Comparison of ENCODE assay signal across 27 cellular contexts in the genomic region with DNA sequence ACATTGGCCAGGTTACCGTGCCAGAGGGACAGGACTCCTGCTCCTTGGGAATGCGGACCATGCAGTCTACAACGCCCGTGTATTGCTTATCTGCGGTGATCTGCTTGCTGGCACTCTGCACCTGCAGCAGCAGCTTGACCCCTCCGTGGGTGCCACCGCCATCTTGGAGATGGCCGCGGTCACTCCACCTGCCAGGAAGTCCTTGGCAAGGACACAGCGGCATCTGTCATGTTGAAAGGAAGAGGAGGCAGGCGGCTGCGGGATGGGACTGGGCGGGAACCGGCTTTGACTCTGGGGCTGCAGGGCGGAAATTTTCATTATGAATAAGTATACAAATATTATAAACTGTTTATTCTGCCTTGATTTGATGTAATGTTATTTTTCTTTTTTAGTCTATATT.
"Had no signal": no experiment of that assay in that cellular context is flagged by ENCODE, and none has a peak within 500 bp of the region (broad histone marks: within the 10 kb centered on the region; RNA-seq: fewer than 3 reads in every experiment).

No MANE protein-coding gene starts in this region.

- FAIRE-seq: urothelium cell line had no signal

- H3K27ac ChIP-seq: stomach, suprapubic skin, testis, thoracic aorta, thyroid gland, tibial artery, tibial nerve, transverse colon, upper lobe of left lung, upper lobe of right lung, uterus, vagina had no signal

- H3K27me3 ChIP-seq: stomach, suprapubic skin, testis, thyroid gland, tibial artery, tibial nerve, transverse colon, upper lobe of left lung, upper lobe of right lung, uterus, vagina had no signal

- ATAC-seq: stimulated activated effector memory CD8-positive, alpha-beta T cell treated with anti-CD3 and anti-CD28 coated beads, Interleukin-12 subunit alpha, Interleukin-12 subunit beta, amount 100 ng/mL, for 72 hours; stimulated activated memory B cell treated with anti-CD40 and anti-IgM and Interleukin-4, amounts not matched to agents 10 μg/mL and 1 μg/mL and 100 μg/mL, for 72 hours; stimulated activated naive B cell treated with anti-CD40 and anti-IgM and Interleukin-4, amounts not matched to agents 10 μg/mL and 1 μg/mL and 100 μg/mL, for 72 hours; stimulated activated naive CD8-positive, alpha-beta T cell treated with anti-CD3 and anti-CD28 coated beads, Interleukin-15, amount 100 ng/mL, for 72 hours; stimulated activated naive CD8-positive, alpha-beta T cell treated with anti-CD3 and anti-CD28 coated beads, Interleukin-15, Interleukin-2, amounts not matched to agents 100 U/mL and 50 U/mL, for 24 hours; upper lobe of right lung had no signal

- H3K4me3 ChIP-seq: stomach, suprapubic skin, testis, thoracic aorta, thyroid gland, tibial artery, tibial nerve, transverse colon, upper lobe of left lung, upper lobe of right lung, uterus, vagina had no signal

- H3K36me3 ChIP-seq: stomach, suprapubic skin, thoracic aorta, thyroid gland, tibial artery, tibial nerve, transverse colon, upper lobe of left lung, upper lobe of right lung, uterus, vagina had no signal

- DNase-seq: stimulated activated CD4-positive, alpha-beta T cell treated with anti-CD3 and anti-CD28 coated beads, Interleukin-2, amount 100 ng/mL, for 48 hours; stimulated activated CD4-positive, alpha-beta T cell treated with anti-CD3 and anti-CD28 coated beads, Interleukin-4, amount 100 ng/mL, for 1 hour; stimulated activated CD4-positive, alpha-beta T cell treated with anti-CD3 and anti-CD28 coated beads, Interleukin-4, amount 100 ng/mL, for 24 hours; stimulated activated CD4-positive, alpha-beta T cell treated with anti-CD3 and anti-CD28 coated beads, Interleukin-4, amount 100 ng/mL, for 4 hours; stimulated activated CD8-positive, alpha-beta memory T cell treated with anti-CD3 and anti-CD28 coated beads, Interleukin-4, amount 100 ng/mL, for 48 hours; stimulated activated naive B cell treated with anti-CD40 and anti-IgM and Interleukin-4, amounts not matched to agents 10 μg/mL and 1 μg/mL and 100 μg/mL, for 72 hours; stimulated activated naive CD4-positive, alpha-beta T cell; stimulated activated naive CD4-positive, alpha-beta T cell treated with Interleukin-2 at 50 U/mL for 16 hours; stimulated activated naive CD8-positive, alpha-beta T cell treated with anti-CD3 and anti-CD28 coated beads, Interleukin-15, amount 100 ng/mL, for 72 hours; stimulated activated naive CD8-positive, alpha-beta T cell treated with anti-CD3 and anti-CD28 coated beads, Interleukin-15, Interleukin-2, amounts not matched to agents 100 U/mL and 50 U/mL, for 24 hours; stomach; substantia nigra; testis; thyroid gland; tibial artery; transverse colon; trophoblast cell; upper lobe of right lung; uterus had no signal

- H3K4me1 ChIP-seq: stomach, suprapubic skin, testis, thyroid gland, tibial artery, tibial nerve, transverse colon, upper lobe of left lung, upper lobe of right lung, uterus, vagina had no signal

- H3K9me3 ChIP-seq: testis, thyroid gland, uterus, vagina had no signal
